In the genomic region with DNA sequence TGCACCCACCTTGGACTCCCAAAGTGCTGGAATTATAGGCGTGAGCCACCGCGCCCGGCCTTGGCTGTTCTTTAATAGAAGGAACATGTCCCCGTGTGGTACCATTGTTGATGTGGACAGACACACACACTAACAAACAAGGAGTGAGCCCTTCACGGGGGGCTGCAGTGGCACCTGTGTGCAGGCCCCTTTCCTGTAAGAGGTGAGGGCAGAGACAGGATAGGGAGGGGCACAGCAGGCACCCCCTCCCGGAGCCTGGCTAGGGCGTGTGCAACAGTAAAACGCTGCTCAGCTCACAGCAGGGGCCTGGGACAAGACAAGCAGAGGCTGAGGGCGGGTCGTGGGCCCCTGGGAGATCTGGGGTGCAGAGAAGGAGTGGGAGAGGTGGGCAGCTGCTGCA, we compare ENCODE assay signal across 20 cellular contexts. TPM values are rescaled to one million over a fixed set of nuclear protein-coding genes. Genes with fewer than 3 reads are reported as not detected.
"Had no signal": no experiment of that assay in that cellular context is flagged by ENCODE, and none has a peak within 500 bp of the region (broad histone marks: within the 10 kb centered on the region; RNA-seq: fewer than 3 reads in every experiment).

No MANE protein-coding gene starts in this region.

- H3K27me3 ChIP-seq: SJSA1 had no signal

- H3K36me3 ChIP-seq: SJSA1 had no signal

- H3K9me3 ChIP-seq: SJSA1 had no signal

- DNase-seq: KBM-7, MV-4-11, NCI-H1048, NCI-H1105, NCI-H1436 treated with DMSO at 0.1 percent for 48 hours, NCI-H1694, NCI-H187 treated with DMSO at 0.1 percent for 48 hours, NCI-H2029 treated with DMSO at 0.1 percent for 48 hours, NCI-H2171 treated with DMSO at 0.1 percent for 48 hours, NCI-H345, NCI-H446 treated with DMSO at 0.1 percent for 48 hours, NCI-H510A treated with DMSO at 0.1 percent for 48 hours, NCI-H774, Right ventricle myocardium superior, RPMI8226, SIG-M5 had no signal

- H3K27ac ChIP-seq: SJSA1, SK-N-MC had no signal

- H3K4me1 ChIP-seq: SJSA1 had no signal

- H3K4me3 ChIP-seq: SJSA1, SK-N-MC had no signal

RNA-seq across cellular contexts. Expression of gene GRIK4, which starts 37.8 kb away (rescaled TPM):
- total RNA-seq: HT-29, MCF 10A, SJSA1 had no signal
